Comparison of ENCODE assay signal across 1 cellular context in genomic region chr11:133710681-133711240, GRCh38.
TF ChIP-seq lines count a peak whose summit lies in the region.

No MANE protein-coding gene starts in this region.

TF ChIP-seq in GM23338, 12 proteins besides CTCF, POLR2A, EP300 and RAD21 (continued from another document):
- TF ChIP-seq REST (IDR thresholded peaks at IDR 0.05; ENCODE audit: unreplicated experiment), result no peak
